In the genomic region with DNA sequence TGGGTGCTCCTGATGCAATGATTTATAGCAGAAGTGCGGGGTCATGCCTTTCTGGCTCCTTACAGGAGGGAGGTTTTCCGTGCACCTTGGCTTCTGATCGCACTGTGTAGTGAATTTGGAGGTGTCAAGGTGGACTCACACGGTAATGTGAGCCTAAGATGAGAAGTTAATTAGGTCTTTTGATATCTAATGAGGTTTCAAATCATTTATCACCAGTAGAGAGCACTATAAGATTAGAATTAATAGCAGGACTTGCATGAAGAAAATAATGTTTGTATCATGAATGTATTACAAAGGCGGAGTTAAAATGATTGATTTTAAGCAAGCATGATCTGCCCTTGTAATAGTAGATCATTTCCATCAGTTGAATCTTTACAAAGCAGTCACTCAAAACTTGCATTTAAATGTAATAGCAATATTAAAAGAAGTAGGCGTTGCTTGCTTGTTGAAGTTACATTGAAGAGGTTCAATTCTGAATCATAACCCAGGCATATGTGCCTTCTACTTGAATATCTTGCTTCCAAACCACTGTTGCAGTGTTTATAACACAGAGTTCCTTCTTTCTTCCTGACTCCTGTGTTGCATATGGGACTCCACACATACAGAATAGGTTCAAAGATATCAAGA, we compare ENCODE assay signal across 11 cellular contexts.
DNase-seq lines count a peak whose midpoint lies in the region; TF ChIP-seq lines count a peak whose summit lies in the region.
"Had no signal": no experiment of that assay in that cellular context is flagged by ENCODE, and none has a peak within 500 bp of the region (broad histone marks: within the 10 kb centered on the region; RNA-seq: fewer than 3 reads in every experiment).

No MANE protein-coding gene starts in this region.

- no peaks in the 10 kb centered on the region for H3K27me3 ChIP-seq in left ventricle myocardium inferior (ENCODE audit: low read depth)
- no peaks in the 10 kb centered on the region for H3K27me3 ChIP-seq in right atrium auricular region
- no peaks in the 10 kb centered on the region for H3K27me3 ChIP-seq in endodermal cell (ENCODE audit: control insufficient read depth, insufficient read depth, low read length, poor library complexity, severe bottlenecking)
- H3K27me3 ChIP-seq in BE2C = no peaks in the 10 kb centered on the region

- H3K27ac ChIP-seq in left ventricle myocardium inferior (replicated peaks) (no peak overlapping the region), right atrium auricular region (no peak overlapping the region), endodermal cell (ENCODE audit: low read depth, low read length) (no peak overlapping the region)

- no peak for DNase-seq in left ventricle myocardium inferior
- DNase-seq in right atrium auricular region (ENCODE audit: low spot score) = no peak
- peak; percentile 4 for DNase-seq in NCI-H526 treated with DMSO at 0.1 percent for 48 hours (lab: John Stamatoyannopoulos, UW)
- DNase-seq in endodermal cell = no peak
- no peak for DNase-seq in type B pancreatic cell (ENCODE audit: extremely low spot score, unreplicated experiment)
- DNase-seq in LoVo (ENCODE audit: low spot score) = no peak
- no peak for DNase-seq in SHP77 treated with DMSO at 0.1 percent for 48 hours (lab: John Stamatoyannopoulos, UW)
- no peak for DNase-seq in BE2C
- DNase-seq: effector memory CD4-positive, alpha-beta T cell; NCI-H226 had no signal

- no peaks in the 10 kb centered on the region for H3K4me1 Mint-ChIP-seq in endodermal cell
- H3K4me1 Mint-ChIP-seq in type B pancreatic cell (ENCODE audit: unreplicated experiment) = peaks cover 12% of the 10 kb centered on the region

- WGBS in endodermal cell (ENCODE audit: insufficient coverage in 1 of 2, insufficient read length in 1 of 2), 2 experiments = 50 to 67% methylated on average over 2 to 4 of the region's 6 CpGs

- H3K36me3 ChIP-seq in left ventricle myocardium inferior (no peaks in the 10 kb centered on the region), right atrium auricular region (no peaks in the 10 kb centered on the region), endodermal cell (ENCODE audit: control insufficient read depth, insufficient read depth, low read length) (no peaks in the 10 kb centered on the region), BE2C (no peaks in the 10 kb centered on the region)

- H3K9me3 ChIP-seq in left ventricle myocardium inferior (replicated peaks) (no peaks in the 10 kb centered on the region), right atrium auricular region (no peaks in the 10 kb centered on the region), endodermal cell (ENCODE audit: control insufficient read depth, low read length) (no peaks in the 10 kb centered on the region), BE2C (no peaks in the 10 kb centered on the region)

- intact Hi-C loops in left ventricle myocardium inferior (cut with micrococcal nuclease) = no loop called here

- H3K4me3 Mint-ChIP-seq in endodermal cell = no peak overlapping the region
- no peak overlapping the region for H3K4me3 Mint-ChIP-seq in type B pancreatic cell

- H3K9ac ChIP-seq in endodermal cell (ENCODE audit: extremely low read depth, low read length, poor library complexity, severe bottlenecking) = no peak overlapping the region

- no peak overlapping the region for H3K27ac Mint-ChIP-seq in endodermal cell
- H3K27ac Mint-ChIP-seq in type B pancreatic cell = no peak overlapping the region
- H3K27ac Mint-ChIP-seq: activated T-helper 2 cell treated with anti-CD3 and anti-CD28 coated beads, Interferon-gamma antibody, Interleukin-2, Interleukin-4, amounts not matched to agents 10 μg/mL and 5 μg/mL and 100 μg/mL, durations not matched to agents 14 hours and 24 hours and 36 hours had no signal

- H3K27me3 Mint-ChIP-seq in endodermal cell (ENCODE audit: insufficient read depth) = no peaks in the 10 kb centered on the region
- no peaks in the 10 kb centered on the region for H3K27me3 Mint-ChIP-seq in type B pancreatic cell

- no peaks in the 10 kb centered on the region for H3K4me1 ChIP-seq in left ventricle myocardium inferior
- H3K4me1 ChIP-seq in right atrium auricular region = no peaks in the 10 kb centered on the region
- H3K4me1 ChIP-seq in endodermal cell (ENCODE audit: control insufficient read depth, insufficient read depth, low read length) = no peaks in the 10 kb centered on the region
- H3K4me1 ChIP-seq in BE2C = no peaks in the 10 kb centered on the region

- TF ChIP-seq CTCF in left ventricle myocardium inferior (IDR thresholded peaks at IDR 0.05; ENCODE audit: borderline replicate concordance) = peak; percentile 31
- peak in 1 of 2 donors; percentile 31 for TF ChIP-seq CTCF in right atrium auricular region (IDR thresholded peaks at IDR 0.05)
- peak; percentile 32 for TF ChIP-seq CTCF in endodermal cell (conservative IDR thresholded peaks at IDR 0.05)
- TF ChIP-seq CTCF in type B pancreatic cell (conservative IDR thresholded peaks at IDR 0.05) = peak; percentile 40
- no peak for TF ChIP-seq CTCF in BE2C (IDR thresholded peaks at IDR 0.05; ENCODE audit: low read depth, low read length)

- H3K4me3 ChIP-seq in left ventricle myocardium inferior (no peak overlapping the region), right atrium auricular region (no peak overlapping the region), endodermal cell (ENCODE audit: low read length) (no peak overlapping the region), BE2C (ENCODE audit: low read depth, low read length) (no peak overlapping the region)

- H3K9me3 Mint-ChIP-seq in endodermal cell (peaks cover 31% of the 10 kb centered on the region), type B pancreatic cell (peaks cover 4% of the 10 kb centered on the region)
- H3K9me3 Mint-ChIP-seq: activated T-helper 2 cell treated with anti-CD3 and anti-CD28 coated beads, Interferon-gamma antibody, Interleukin-2, Interleukin-4, amounts not matched to agents 10 μg/mL and 5 μg/mL and 100 μg/mL, durations not matched to agents 14 hours and 24 hours and 36 hours had no signal

- H3K36me3 Mint-ChIP-seq in endodermal cell (ENCODE audit: low read depth) (no peaks in the 10 kb centered on the region), type B pancreatic cell (no peaks in the 10 kb centered on the region)
